8 cellular contexts compared by ENCODE assay signal in genomic region chr1:53328490-53329182, GRCh38.
DNase-seq lines count a peak whose midpoint lies in the region; ATAC-seq and TF ChIP-seq lines count a peak whose summit lies in the region.

No MANE protein-coding gene starts in this region.

- peaks cover 4% of the 10 kb centered on the region for H3K36me3 Mint-ChIP-seq in central memory CD8-positive, alpha-beta T cell (ENCODE audit: insufficient read depth)

- H3K4me3 ChIP-seq in GM06990 (replicated peaks; ENCODE audit: low read depth, low read length), result peak overlapping the region; percentile 82
- peak overlapping the region in 1 of 2 donors; percentile 49 for H3K4me3 ChIP-seq in muscle layer of colon (ENCODE audit: low read depth in 1 of 2, low read length in 2 of 2)

- H3K27me3 Mint-ChIP-seq in central memory CD8-positive, alpha-beta T cell, result no peaks in the 10 kb centered on the region

- H3K9me3 ChIP-seq in muscle layer of colon (ENCODE audit: low read length), result no peaks in the 10 kb centered on the region

- H3K9ac ChIP-seq in muscle layer of colon (ENCODE audit: low read length), result no peak overlapping the region

- H3K27ac Mint-ChIP-seq in central memory CD8-positive, alpha-beta T cell (ENCODE audit: low read depth), result no peak overlapping the region

- H3K36me3 ChIP-seq in GM06990 (ENCODE audit: control insufficient read depth, insufficient read depth, low read length), result peaks cover 6% of the 10 kb centered on the region
- no peaks in the 10 kb centered on the region for H3K36me3 ChIP-seq in muscle layer of colon (ENCODE audit: insufficient read depth, low read length)

- H3K4me1 ChIP-seq in muscle layer of colon (ENCODE audit: insufficient read depth, low read length), result peaks cover 13% of the 10 kb centered on the region

- TF ChIP-seq CTCF in GM06990 (IDR thresholded peaks at IDR 0.05; ENCODE audit: insufficient read depth, low read length, poor library complexity, severe bottlenecking), result peak; percentile 68

- H3K9me3 Mint-ChIP-seq in central memory CD8-positive, alpha-beta T cell, result no peaks in the 10 kb centered on the region

- no peak for DNase-seq in GM06990 (ENCODE audit: extremely low read depth, insufficient read length)
- DNase-seq in NCI-H510A treated with DMSO at 0.1 percent for 48 hours (lab: John Stamatoyannopoulos, UW), result peak; percentile 53
- no peak for DNase-seq in central memory CD8-positive, alpha-beta T cell (ENCODE audit: low spot score in 2 of 2)
- DNase-seq in NCI-H187 treated with DMSO at 0.1 percent for 48 hours (lab: John Stamatoyannopoulos, UW), result no peak
- DNase-seq in 8988T, result no peak
- no peak for DNase-seq in DMS79 treated with DMSO at 0.1 percent for 48 hours (lab: John Stamatoyannopoulos, UW)

- H3K27ac ChIP-seq in muscle layer of colon (ENCODE audit: low read depth, low read length), result peak overlapping the region; percentile 52

- H3K4me3 Mint-ChIP-seq in central memory CD8-positive, alpha-beta T cell, result peak overlapping the region; percentile 93

- no peak for ATAC-seq in central memory CD8-positive, alpha-beta T cell (replicated peaks; ENCODE audit: extremely low read depth, poor library complexity, severe bottlenecking)
- ATAC-seq in GM21381 (IDR thresholded peaks at IDR 0.05; ENCODE audit: unreplicated experiment), result no peak

- no peaks in the 10 kb centered on the region for H3K27me3 ChIP-seq in GM06990 (replicated peaks; ENCODE audit: control insufficient read depth, insufficient read depth, low read length)
- no peaks in the 10 kb centered on the region for H3K27me3 ChIP-seq in muscle layer of colon (ENCODE audit: control insufficient read depth in 1 of 2, insufficient read depth in 2 of 2, low read length in 2 of 2)

- H3K4me1 Mint-ChIP-seq in central memory CD8-positive, alpha-beta T cell, result peaks cover 28% of the 10 kb centered on the region
